Comparison of ENCODE assay signal across 8 cellular contexts in genomic region chr13:31199849-31200635, GRCh38. TPM values are rescaled to one million over a fixed set of nuclear protein-coding genes. Genes with fewer than 3 reads are reported as not detected.
A peak's percentile ranks its signal among the peaks of the same experiment; 100 is the strongest.
DNase-seq lines count a peak whose midpoint lies in the region; ATAC-seq and TF ChIP-seq lines count a peak whose summit lies in the region.

TSS of gene B3GLCT (plus strand) at chr13:31199975. CDS start at chr13:31200085, 110 bp downstream.

- intact Hi-C loops in left ventricle myocardium superior (cut with micrococcal nuclease) (no loop called here), psoas muscle (cut with DNase I) (loop anchor here in 1 of 2 donors (2.0 kb wide), 1 partner anchor 37 kb away; no protein-coding TSS in a partner anchor)

- no peaks in the 10 kb centered on the region for H3K9me3 Mint-ChIP-seq in T-helper 1 cell treated with Interleukin-12 subunit alpha and Interleukin-12 subunit beta and Interleukin-4 antibody, amounts not matched to agents 30 μg/mL and 1 μg/mL, for 36 hours

- H3K27me3 Mint-ChIP-seq in T-helper 1 cell treated with Interleukin-12 subunit alpha and Interleukin-12 subunit beta and Interleukin-4 antibody, amounts not matched to agents 30 μg/mL and 1 μg/mL, for 36 hours (ENCODE audit: low read depth): peaks cover 7% of the 10 kb centered on the region

- H3K36me3 Mint-ChIP-seq in T-helper 1 cell treated with Interleukin-12 subunit alpha and Interleukin-12 subunit beta and Interleukin-4 antibody, amounts not matched to agents 30 μg/mL and 1 μg/mL, for 36 hours (ENCODE audit: low read depth): no peaks in the 10 kb centered on the region

- no peak for DNase-seq in HFF-Myc (ENCODE audit: extremely low read depth, low read depth)
- DNase-seq in MV-4-11 (lab: John Stamatoyannopoulos, UW): peak; percentile 44
- peak in 46 of 56 donors; percentile 5 to 79 (median 55) for DNase-seq in amygdala (lab: John Stamatoyannopoulos, UW)
- DNase-seq in left ventricle myocardium superior: peak; percentile 90
- peak; percentile 81 to 88 for DNase-seq in psoas muscle

- 0 to 1% (median 0%) methylated on average over 36 to 125 of the region's 125 CpGs for WGBS in psoas muscle, 3 donors
- WGBS in urinary bladder: under 1% methylated on average over 121 of the region's 125 CpGs

- H3K4me1 ChIP-seq in psoas muscle: peaks cover 9% of the 10 kb centered on the region
- H3K4me1 ChIP-seq in urinary bladder (ENCODE audit: insufficient read depth): no peaks in the 10 kb centered on the region

- H3K27ac ChIP-seq in psoas muscle: peak within 1 kb of the TSS; percentile 96
- peak within 1 kb of the TSS; percentile 99 for H3K27ac ChIP-seq in urinary bladder (ENCODE audit: low read depth)

- no peaks in the 10 kb centered on the region for H3K27me3 ChIP-seq in psoas muscle (ENCODE audit: insufficient read depth in 3 of 3, low read length in 2 of 3)

- H3K4me1 Mint-ChIP-seq in T-helper 1 cell treated with Interleukin-12 subunit alpha and Interleukin-12 subunit beta and Interleukin-4 antibody, amounts not matched to agents 30 μg/mL and 1 μg/mL, for 36 hours (ENCODE audit: low read depth): peaks cover 19% of the 10 kb centered on the region

- H3K27ac Mint-ChIP-seq in T-helper 1 cell treated with Interleukin-12 subunit alpha and Interleukin-12 subunit beta and Interleukin-4 antibody, amounts not matched to agents 30 μg/mL and 1 μg/mL, for 36 hours: peak within 1 kb of the TSS; percentile 89

- H3K36me3 ChIP-seq in psoas muscle (ENCODE audit: insufficient read depth in 1 of 2, low read depth in 1 of 2) (no peaks in the 10 kb centered on the region), urinary bladder (ENCODE audit: insufficient read depth) (no peaks in the 10 kb centered on the region)

- TF ChIP-seq CTCF in GM12872 (IDR thresholded peaks at IDR 0.05; ENCODE audit: insufficient read depth, low read depth, low read length) (peak; percentile 86), HFF-Myc (IDR thresholded peaks at IDR 0.05; ENCODE audit: low read depth, low read length, missing control alignments) (peak; percentile 63), psoas muscle (IDR thresholded peaks at IDR 0.05) (peak; percentile 88)

- ATAC-seq in left ventricle myocardium superior (peak; percentile 87), psoas muscle (peak; percentile 90 to 94 (median 92))

- peak within 1 kb of the TSS; percentile 81 for H3K4me3 Mint-ChIP-seq in T-helper 1 cell treated with Interleukin-12 subunit alpha and Interleukin-12 subunit beta and Interleukin-4 antibody, amounts not matched to agents 30 μg/mL and 1 μg/mL, for 36 hours

- H3K9me3 ChIP-seq in psoas muscle: no peaks in the 10 kb centered on the region

- H3K4me3 ChIP-seq in HFF-Myc (replicated peaks; ENCODE audit: low read depth, low read length): peak within 1 kb of the TSS; percentile 57
- H3K4me3 ChIP-seq in psoas muscle: peak within 1 kb of the TSS; percentile 66
- peak within 1 kb of the TSS; percentile 86 for H3K4me3 ChIP-seq in urinary bladder (ENCODE audit: low read depth, low read length)

RNA-seq across cellular contexts. Expression of gene B3GLCT, which starts in this region (rescaled TPM):
- total RNA-seq in left ventricle myocardium superior (20.3 TPM), psoas muscle (1 to 10 TPM; 1.1 to 5.5 (median 2.9) TPM), urinary bladder (22.4 TPM)
- polyA plus RNA-seq in psoas muscle (1 to 10 TPM; 1.3 to 3.1 (median 2.2) TPM), urinary bladder (3.6 TPM)
